In the genomic region with DNA sequence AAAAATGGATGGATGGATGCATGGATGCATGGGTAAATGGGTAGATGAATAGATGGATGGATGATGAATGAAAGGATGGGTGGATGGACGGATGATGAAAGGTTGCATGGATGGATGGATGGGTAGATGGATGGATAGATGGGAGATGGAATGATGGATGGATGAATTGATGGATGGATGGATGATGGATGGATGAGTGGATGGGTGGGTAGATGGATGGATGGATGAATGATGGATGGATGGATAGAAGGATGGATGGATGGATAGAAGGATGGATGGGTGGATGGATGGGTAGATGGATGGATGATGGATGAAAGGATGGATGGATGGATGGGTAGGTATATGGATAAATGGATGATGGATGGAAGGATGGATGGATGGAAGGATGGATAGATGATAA, we compare ENCODE assay signal across 10 cellular contexts.
"Had no signal": no experiment of that assay in that cellular context is flagged by ENCODE, and none has a peak within 500 bp of the region (broad histone marks: within the 10 kb centered on the region; RNA-seq: fewer than 3 reads in every experiment).

No MANE protein-coding gene starts in this region.

- H3K27ac ChIP-seq: GM23248, HL-60, KMS-11 had no signal

- H2AFZ ChIP-seq: GM23248 had no signal

- H3K9ac ChIP-seq: GM23248, KMS-11 had no signal

- DNase-seq: GM23248, GOT3, H9, HCEC 1CT, Karpas-422, KBM-7 had no signal

- H3K4me3 Mint-ChIP-seq: H9 had no signal

- H3K27ac Mint-ChIP-seq: H9 had no signal

- H3K4me3 ChIP-seq: GM23248 had no signal

- H3K4me2 ChIP-seq: KMS-11 had no signal

- H3K9me3 Mint-ChIP-seq: H9 had no signal

- H3K4me1 Mint-ChIP-seq: H9 had no signal

- FAIRE-seq: H54, HTR-8/SVneo had no signal
